In genomic region chr6:83270971-83271714, GRCh38 we compare ENCODE assay signal across 14 cellular contexts.
A peak's percentile ranks its signal among the peaks of the same experiment; 100 is the strongest.
DNase-seq lines count a peak whose midpoint lies in the region; ATAC-seq and TF ChIP-seq lines count a peak whose summit lies in the region.
"Had no signal": no experiment of that assay in that cellular context is flagged by ENCODE, and none has a peak within 500 bp of the region (broad histone marks: within the 10 kb centered on the region; RNA-seq: fewer than 3 reads in every experiment).

No MANE protein-coding gene starts in this region.

- H3K4me3 ChIP-seq in brain microvascular endothelial cell (ENCODE audit: low read depth, low read length) (no peak overlapping the region), retinal pigment epithelial cell (ENCODE audit: low read length) (no peak overlapping the region), tibial nerve (no peak overlapping the region)
- H3K4me3 ChIP-seq: left ventricle myocardium inferior, SJSA1, stomach had no signal

- no peaks in the 10 kb centered on the region for H3K27me3 ChIP-seq in brain microvascular endothelial cell (replicated peaks)
- no peaks in the 10 kb centered on the region for H3K27me3 ChIP-seq in tibial nerve
- H3K27me3 ChIP-seq: SJSA1, stomach had no signal

- no peak for TF ChIP-seq POLR2A in tibial nerve (IDR thresholded peaks at IDR 0.05)

- DNase-seq in brain microvascular endothelial cell (peak; percentile 44), retinal pigment epithelial cell (ENCODE audit: low read depth) (peak; percentile 62), NCI-H128 (lab: John Stamatoyannopoulos, UW; ENCODE audit: unreplicated experiment) (no peak), DMS79 treated with DMSO at 0.1 percent for 48 hours (lab: John Stamatoyannopoulos, UW) (no peak), tibial nerve (ENCODE audit: low spot score in 2 of 2) (no peak)
- no peak for DNase-seq in activated CD4-positive, alpha-beta T cell treated with anti-CD3 and anti-CD28 coated beads, Interleukin-2, amount 50 U/mL, for 4 hours
- DNase-seq: activated CD8-positive, alpha-beta memory T cell treated with anti-CD3 and anti-CD28 coated beads, Interleukin-2, amount 10 ng/mL, durations not matched to agents 7 days and 5 days; effector CD4-positive, alpha-beta T cell; left ventricle myocardium inferior; NCI-H1105 treated with DMSO at 0.1 percent for 48 hours; stomach had no signal

- no peaks in the 10 kb centered on the region for H3K9me3 ChIP-seq in tibial nerve
- H3K9me3 ChIP-seq: left ventricle myocardium inferior, SJSA1, stomach had no signal

- ATAC-seq in GM18867 (IDR thresholded peaks at IDR 0.05; ENCODE audit: unreplicated experiment) (peak; percentile 68), HG03432 (IDR thresholded peaks at IDR 0.05; ENCODE audit: unreplicated experiment) (peak; percentile 77)
- ATAC-seq: activated CD8-positive, alpha-beta memory T cell treated with anti-CD3 and anti-CD28 coated beads, Interleukin-2, amount 10 ng/mL, durations not matched to agents 7 days and 5 days had no signal

- no peaks in the 10 kb centered on the region for H3K4me1 ChIP-seq in tibial nerve
- H3K4me1 ChIP-seq: left ventricle myocardium inferior had no signal

- no peak for TF ChIP-seq EP300 in tibial nerve (IDR thresholded peaks at IDR 0.05)

- WGBS in tibial nerve, 2 donors, result 75 to 79% methylated on average over 6 of the region's 6 CpGs

- in situ Hi-C loops in brain microvascular endothelial cell (cut with HindIII; ENCODE audit: low pct_ligation_motif_present, low sequenced_read_pairs), result no loop called here

- H3K27ac ChIP-seq in brain microvascular endothelial cell, result peak overlapping the region; percentile 30
- H3K27ac ChIP-seq in tibial nerve, result no peak overlapping the region
- H3K27ac ChIP-seq: left ventricle myocardium inferior, SJSA1, stomach had no signal

- no peak for TF ChIP-seq CTCF in brain microvascular endothelial cell (IDR thresholded peaks at IDR 0.05; ENCODE audit: low read depth, low read length, missing control alignments)
- TF ChIP-seq CTCF in retinal pigment epithelial cell (conservative IDR thresholded peaks at IDR 0.05; ENCODE audit: low read depth, low read length), result no peak
- TF ChIP-seq CTCF in tibial nerve (IDR thresholded peaks at IDR 0.05), result no peak

- no peaks in the 10 kb centered on the region for H3K36me3 ChIP-seq in brain microvascular endothelial cell (replicated peaks)
- H3K36me3 ChIP-seq in tibial nerve, result no peaks in the 10 kb centered on the region
- H3K36me3 ChIP-seq: left ventricle myocardium inferior, SJSA1, stomach had no signal

Comparison
In these comparisons a context has a peak if more than half of its experiments do, and no peak if none do; other contexts are left out.
1. DNase-seq: peak in brain microvascular endothelial cell (single experiment) and retinal pigment epithelial cell (single experiment); none in NCI-H128 (single experiment), DMS79 treated with DMSO at 0.1 percent for 48 hours (single experiment), activated CD4-positive, alpha-beta T cell treated with anti-CD3 and anti-CD28 coated beads, Interleukin-2, amount 50 U/mL, for 4 hours (0 of 2) and tibial nerve (0 of 2).